ENCODE assay signal across 11 cellular contexts in genomic region chr22:27597703-27598444, GRCh38.
DNase-seq lines count a peak whose midpoint lies in the region; ATAC-seq and TF ChIP-seq lines count a peak whose summit lies in the region.
"Had no signal": no experiment of that assay in that cellular context is flagged by ENCODE, and none has a peak within 500 bp of the region (broad histone marks: within the 10 kb centered on the region; RNA-seq: fewer than 3 reads in every experiment).

No MANE protein-coding gene starts in this region.

- no peak overlapping the region for H3K27ac ChIP-seq in right lobe of liver

- ATAC-seq in WTC11 (peak; percentile 36; the same call in 1 of the 2 replicates), right lobe of liver (peak in 3 of 4 donors; percentile 40 to 54 (median 53)), GM18502 (IDR thresholded peaks at IDR 0.05; ENCODE audit: poor library complexity, unreplicated experiment) (no peak), HG03135 (IDR thresholded peaks at IDR 0.05; ENCODE audit: unreplicated experiment) (no peak)
- ATAC-seq in stimulated activated naive CD8-positive, alpha-beta T cell treated with anti-CD3 and anti-CD28 coated beads, Interleukin-15, amount 100 ng/mL, for 72 hours: no peak
- ATAC-seq: activated CD8-positive, alpha-beta T cell treated with anti-CD3 and anti-CD28 coated beads, Interleukin-2, amount 10 ng/mL, durations not matched to agents 7 days and 5 days; stimulated activated memory B cell treated with anti-CD40 and anti-IgM and Interleukin-4, amounts not matched to agents 10 μg/mL and 1 μg/mL and 100 μg/mL, for 72 hours had no signal

- no peak for TF ChIP-seq CTCF in WTC11 (IDR thresholded peaks at IDR 0.05)
- TF ChIP-seq CTCF in right lobe of liver (IDR thresholded peaks at IDR 0.05): peak in 2 of 4 donors; percentile 7 to 8

- no peaks in the 10 kb centered on the region for H3K4me1 Mint-ChIP-seq in WTC11
- no peaks in the 10 kb centered on the region for H3K4me1 Mint-ChIP-seq in stimulated activated naive CD8-positive, alpha-beta T cell treated with anti-CD3 and anti-CD28 coated beads, Interleukin-15, amount 100 ng/mL, for 72 hours
- H3K4me1 Mint-ChIP-seq: stimulated activated memory B cell treated with anti-CD40 and anti-IgM and Interleukin-4, amounts not matched to agents 10 μg/mL and 1 μg/mL and 100 μg/mL, for 72 hours had no signal

- H3K4me3 ChIP-seq in right lobe of liver: no peak overlapping the region

- intact Hi-C loops in right lobe of liver (cut with DNase I): loop anchor here in 1 of 2 donors (10.0 kb wide), 1 partner anchor 193 kb away; no protein-coding TSS in a partner anchor

- H3K27me3 ChIP-seq in right lobe of liver: no peaks in the 10 kb centered on the region

- H3K36me3 Mint-ChIP-seq in WTC11: no peaks in the 10 kb centered on the region
- H3K36me3 Mint-ChIP-seq: stimulated activated memory B cell treated with anti-CD40 and anti-IgM and Interleukin-4, amounts not matched to agents 10 μg/mL and 1 μg/mL and 100 μg/mL, for 72 hours had no signal

- CTCF ChIA-PET in WTC11 (lab: Charles Lee): interaction anchor here (0.6 kb wide), 2 partner anchors 164 to 367 kb away, joined by 3 to 4 read pairs; no protein-coding TSS in a partner anchor

- H3K4me1 ChIP-seq in right lobe of liver: no peaks in the 10 kb centered on the region

- no peaks in the 10 kb centered on the region for H3K9me3 ChIP-seq in right lobe of liver

- DNase-seq in EH (ENCODE audit: low read depth) (peak; percentile 57), HuH-7 (ENCODE audit: low spot score) (peak; percentile 76), WTC11 (ENCODE audit: low spot score) (no peak), right lobe of liver (no peak)
- DNase-seq in stimulated activated naive CD8-positive, alpha-beta T cell treated with anti-CD3 and anti-CD28 coated beads, Interleukin-15, amount 100 ng/mL, for 72 hours: no peak
- DNase-seq: activated CD8-positive, alpha-beta T cell treated with anti-CD3 and anti-CD28 coated beads, Interleukin-2, amount 10 ng/mL, durations not matched to agents 7 days and 5 days; activated naive CD4-positive, alpha-beta T cell treated with anti-CD3 and anti-CD28 coated beads, Interleukin-2, amount 50 U/mL, for 16 hours; COR-L47 had no signal

- no peaks in the 10 kb centered on the region; the same call in 1 of the 2 replicates for H3K27me3 Mint-ChIP-seq in WTC11 (ENCODE audit: low read depth)
- peaks cover 7% of the 10 kb centered on the region for H3K27me3 Mint-ChIP-seq in stimulated activated naive CD8-positive, alpha-beta T cell treated with anti-CD3 and anti-CD28 coated beads, Interleukin-15, amount 100 ng/mL, for 72 hours

- POLR2A ChIA-PET in WTC11 (lab: Charles Lee): interaction anchor here (0.6 kb wide), 1 partner anchor 146 kb away, joined by 3 read pairs; no protein-coding TSS in a partner anchor

- H3K4me3 Mint-ChIP-seq in WTC11: no peak overlapping the region
- H3K4me3 Mint-ChIP-seq in stimulated activated naive CD8-positive, alpha-beta T cell treated with anti-CD3 and anti-CD28 coated beads, Interleukin-15, amount 100 ng/mL, for 72 hours: no peak overlapping the region
- H3K4me3 Mint-ChIP-seq: activated CD8-positive, alpha-beta T cell treated with anti-CD3 and anti-CD28 coated beads, Interleukin-2, amount 10 ng/mL, durations not matched to agents 7 days and 5 days; stimulated activated memory B cell treated with anti-CD40 and anti-IgM and Interleukin-4, amounts not matched to agents 10 μg/mL and 1 μg/mL and 100 μg/mL, for 72 hours had no signal

- no peak overlapping the region for H3K27ac Mint-ChIP-seq in WTC11
- H3K27ac Mint-ChIP-seq in stimulated activated naive CD8-positive, alpha-beta T cell treated with anti-CD3 and anti-CD28 coated beads, Interleukin-15, amount 100 ng/mL, for 72 hours: no peak overlapping the region
- H3K27ac Mint-ChIP-seq: activated CD8-positive, alpha-beta T cell treated with anti-CD3 and anti-CD28 coated beads, Interleukin-2, amount 10 ng/mL, durations not matched to agents 7 days and 5 days; stimulated activated memory B cell treated with anti-CD40 and anti-IgM and Interleukin-4, amounts not matched to agents 10 μg/mL and 1 μg/mL and 100 μg/mL, for 72 hours had no signal

- no peak for TF ChIP-seq POLR2A in right lobe of liver (IDR thresholded peaks at IDR 0.05)

- H3K36me3 ChIP-seq in right lobe of liver: no peaks in the 10 kb centered on the region

- WGBS in right lobe of liver (ENCODE audit: insufficient coverage, low coverage, low lambda C conversion rate, missing lambda C conversion rate): 33% methylated on average over 1 of the region's 1 CpG

- H3K9me3 Mint-ChIP-seq in WTC11: no peaks in the 10 kb centered on the region
- no peaks in the 10 kb centered on the region for H3K9me3 Mint-ChIP-seq in stimulated activated naive CD8-positive, alpha-beta T cell treated with anti-CD3 and anti-CD28 coated beads, Interleukin-15, amount 100 ng/mL, for 72 hours

TF ChIP-seq in WTC11, 78 proteins besides CTCF, POLR2A, EP300 and RAD21:
- TF ChIP-seq RELA (CRISPR knock-in tag; IDR thresholded peaks at IDR 0.05; ENCODE audit: borderline replicate concordance) (no peak), NFYB (CRISPR knock-in tag; conservative IDR thresholded peaks at IDR 0.05; ENCODE audit: low read depth) (peak; percentile 88), ZNF219 (CRISPR knock-in tag; IDR thresholded peaks at IDR 0.05; ENCODE audit: borderline replicate concordance) (no peak), USF1 (CRISPR knock-in tag; IDR thresholded peaks at IDR 0.05) (peak; percentile 53; the same call in 1 of the 2 replicates), USF2 (CRISPR knock-in tag; IDR thresholded peaks at IDR 0.05) (peak; percentile 82), JAZF1 (CRISPR knock-in tag; IDR thresholded peaks at IDR 0.05) (no peak)

Comparison
In these comparisons a context has a peak if more than half of its experiments do, and no peak if none do; other contexts are left out.
1. DNase-seq: peak in EH (single experiment) and HuH-7 (single experiment); none in WTC11 (single experiment), right lobe of liver (0 of 3) and stimulated activated naive CD8-positive, alpha-beta T cell treated with anti-CD3 and anti-CD28 coated beads, Interleukin-15, amount 100 ng/mL, for 72 hours (0 of 2).
2. ATAC-seq: peak in WTC11 (single experiment) and right lobe of liver (3 of 4); none in GM18502 (single experiment), stimulated activated naive CD8-positive, alpha-beta T cell treated with anti-CD3 and anti-CD28 coated beads, Interleukin-15, amount 100 ng/mL, for 72 hours (single experiment) and HG03135 (single experiment).